Comparison of ENCODE assay signal across 22 cellular contexts in the genomic region with DNA sequence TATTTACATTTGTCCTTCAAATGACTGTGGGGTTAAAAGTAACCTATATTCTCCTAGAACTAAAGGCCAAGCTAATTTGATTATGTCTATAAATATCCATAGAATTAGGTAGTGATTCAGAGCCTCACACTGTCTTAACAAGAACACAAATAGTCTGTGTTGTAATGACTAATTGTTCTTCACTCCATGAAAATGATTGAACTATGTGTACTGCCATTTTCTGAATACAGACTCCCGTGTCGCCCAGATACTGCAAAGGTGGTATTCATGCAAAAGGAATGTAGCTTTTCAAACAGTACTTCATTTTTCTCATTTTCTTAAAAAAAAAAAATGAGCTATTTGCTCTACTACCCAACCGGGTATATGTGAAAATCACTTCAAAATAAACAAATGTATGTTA. TPM values are rescaled to one million over a fixed set of nuclear protein-coding genes. Genes with fewer than 3 reads are reported as not detected.
DNase-seq lines count a peak whose midpoint lies in the region; ATAC-seq and TF ChIP-seq lines count a peak whose summit lies in the region.
"Had no signal": no experiment of that assay in that cellular context is flagged by ENCODE, and none has a peak within 500 bp of the region (broad histone marks: within the 10 kb centered on the region; RNA-seq: fewer than 3 reads in every experiment).

No MANE protein-coding gene starts in this region.

- TF ChIP-seq CTCF in AG10803 (conservative IDR thresholded peaks at IDR 0.05; ENCODE audit: low read length) = no peak
- TF ChIP-seq CTCF in tibial nerve (IDR thresholded peaks at IDR 0.05) = no peak

- no peaks in the 10 kb centered on the region for H3K4me1 ChIP-seq in tibial nerve
- H3K4me1 ChIP-seq: BLaER1 treated with 17β-estradiol and CSF1 and Interleukin-3, amounts not matched to agents 10 nM and 100 nM; colonic mucosa; right atrium auricular region; vagina had no signal

- no peaks in the 10 kb centered on the region for H3K27me3 ChIP-seq in tibial nerve
- H3K27me3 ChIP-seq: colonic mucosa, right atrium auricular region, vagina had no signal

- peak; percentile 63 for DNase-seq in AG10803 (ENCODE audit: low read depth)
- DNase-seq in M059J (ENCODE audit: low read depth) = peak; percentile 45
- DNase-seq in dedifferentiated amniotic fluid mesenchymal stem cell (ENCODE audit: extremely low spot score) = peak; percentile 38
- peak; percentile 51 for DNase-seq in kidney tubule cell (ENCODE audit: low spot score)
- DNase-seq in foreskin melanocyte = no peak
- DNase-seq in tibial nerve (ENCODE audit: low spot score in 2 of 2) = no peak
- no peak for DNase-seq in left cardiac atrium
- DNase-seq in activated CD4-positive, CD25-positive, alpha-beta regulatory T cell (lab: John Stamatoyannopoulos, UW) = no peak
- DNase-seq: activated CD8-positive, alpha-beta memory T cell treated with anti-CD3 and anti-CD28 coated beads, Interleukin-2, amount 50 U/mL, for 48 hours; activated naive CD8-positive, alpha-beta T cell treated with anti-CD3 and anti-CD28 coated beads for 36 hours; colonic mucosa; DND-41; left colon; MM.1S; naive thymus-derived CD4-positive, alpha-beta T cell; stimulated activated CD4-positive, alpha-beta T cell treated with anti-CD3 and anti-CD28 coated beads, Interleukin-4, amount 100 ng/mL, for 24 hours had no signal

- TF ChIP-seq EP300 in tibial nerve (IDR thresholded peaks at IDR 0.05) = no peak

- intact Hi-C loops in left cardiac atrium (cut with DNase I) = no loop called here

- no peaks in the 10 kb centered on the region for H3K36me3 ChIP-seq in tibial nerve
- H3K36me3 ChIP-seq: BLaER1 treated with 17β-estradiol and CSF1 and Interleukin-3, amounts not matched to agents 10 nM and 100 nM; colonic mucosa; right atrium auricular region; vagina had no signal

- no peak for TF ChIP-seq POLR2A in tibial nerve (IDR thresholded peaks at IDR 0.05)

- 47 to 52% methylated on average over 3 of the region's 3 CpGs for WGBS in tibial nerve, 2 donors

- ATAC-seq in left cardiac atrium = no peak
- ATAC-seq: left colon; naive thymus-derived CD4-positive, alpha-beta T cell; stimulated activated memory B cell treated with anti-CD40 and anti-IgM and Interleukin-4, amounts not matched to agents 10 μg/mL and 1 μg/mL and 100 μg/mL, for 72 hours had no signal

- H3K9me3 ChIP-seq in tibial nerve = no peaks in the 10 kb centered on the region
- H3K9me3 ChIP-seq: BLaER1 treated with 17β-estradiol and CSF1 and Interleukin-3, amounts not matched to agents 10 nM and 100 nM; colonic mucosa; right atrium auricular region; vagina had no signal

- H3K4me3 ChIP-seq in AG10803 (ENCODE audit: low read length) (no peak overlapping the region), tibial nerve (no peak overlapping the region)
- H3K4me3 ChIP-seq: BLaER1 treated with 17β-estradiol and CSF1 and Interleukin-3, amounts not matched to agents 10 nM and 100 nM; colonic mucosa; right atrium auricular region; vagina had no signal

- H3K27ac ChIP-seq in tibial nerve = no peak overlapping the region
- H3K27ac ChIP-seq: BLaER1 treated with 17β-estradiol and CSF1 and Interleukin-3, amounts not matched to agents 10 nM and 100 nM; colonic mucosa; HL-60; right atrium auricular region; vagina; VCaP had no signal

RNA-seq across cellular contexts. Expression of a gene that starts 11.3 kb away (rescaled TPM):
- total RNA-seq in M059J (2014; rRNA removed; shearing (Covaris generic)) = 3.1 and 8.3 TPM in 2 replicates
- total RNA-seq in tibial nerve (10 to 100 TPM; 18.0 to 32.7 (median 26.6) TPM), left cardiac atrium (10 to 100 TPM; 23.1 to 29.8 TPM)

Comparison
In these comparisons a context has a peak if more than half of its experiments do, and no peak if none do; other contexts are left out.
1. DNase-seq: peak in AG10803 (single experiment), M059J (single experiment), dedifferentiated amniotic fluid mesenchymal stem cell (single experiment) and kidney tubule cell (single experiment); none in foreskin melanocyte (single experiment), tibial nerve (0 of 2), left cardiac atrium (single experiment) and activated CD4-positive, CD25-positive, alpha-beta regulatory T cell (0 of 4).